25 cellular contexts compared by ENCODE assay signal in the genomic region with DNA sequence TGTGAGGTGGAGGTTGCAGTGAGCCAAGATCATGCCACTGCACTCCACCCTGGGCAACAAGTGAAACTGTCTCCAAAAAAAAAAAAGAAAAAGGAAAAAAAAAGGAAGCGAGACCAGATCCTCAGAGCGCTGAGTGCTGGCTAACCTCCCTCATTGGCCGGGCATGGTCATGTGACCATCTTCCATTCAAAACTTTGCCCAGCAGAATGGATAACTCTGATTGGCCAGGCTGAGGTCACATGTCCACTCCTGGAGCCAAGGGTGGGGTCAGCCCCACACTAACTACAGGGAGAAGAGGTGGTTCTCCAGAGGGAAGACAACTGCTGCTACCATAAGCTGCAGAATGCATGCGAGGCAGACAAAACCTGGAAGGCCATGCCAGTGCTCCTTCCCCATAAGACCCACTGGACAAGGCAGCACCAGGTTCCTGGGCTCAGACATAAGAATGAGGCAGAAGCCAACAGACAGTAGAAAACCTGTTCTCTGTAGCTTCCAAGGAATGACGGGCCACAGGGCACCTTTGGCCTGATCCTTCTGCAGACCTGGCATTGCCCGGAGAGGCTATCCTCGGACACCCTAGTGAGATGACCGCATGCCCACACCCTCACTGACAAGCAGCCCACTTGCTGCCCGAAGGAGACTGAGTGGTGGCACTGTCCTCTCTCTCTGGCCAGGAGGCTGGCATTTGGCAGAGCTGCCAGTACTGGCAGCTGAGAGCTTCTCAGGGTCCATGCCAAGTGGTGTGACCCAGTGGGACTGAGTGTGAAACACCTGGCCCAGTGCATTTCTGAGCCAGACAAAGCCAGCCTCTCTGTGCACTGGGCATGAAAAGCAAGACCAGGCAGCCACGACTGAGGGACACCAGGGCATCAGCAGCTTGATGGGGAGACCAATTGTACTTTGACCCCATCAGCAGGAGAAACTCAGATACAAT.
A peak's percentile ranks its signal among the peaks of the same experiment; 100 is the strongest.
DNase-seq lines count a peak whose midpoint lies in the region; ATAC-seq and TF ChIP-seq lines count a peak whose summit lies in the region.
"Had no signal": no experiment of that assay in that cellular context is flagged by ENCODE, and none has a peak within 500 bp of the region (broad histone marks: within the 10 kb centered on the region; RNA-seq: fewer than 3 reads in every experiment).

No MANE protein-coding gene starts in this region.

- CTCF ChIA-PET in WTC11 (lab: Charles Lee) = no interaction called here

- H3K27ac Mint-ChIP-seq in WTC11 = no peak overlapping the region
- H3K27ac Mint-ChIP-seq: activated CD4-positive, alpha-beta memory T cell treated with anti-CD3 and anti-CD28 coated beads, Interleukin-2, amount 10 ng/mL, durations not matched to agents 7 days and 5 days; activated naive CD4-positive, alpha-beta T cell treated with anti-CD3 and anti-CD28 coated beads, Interleukin-2, amount 50 U/mL, for 24 hours; endodermal cell had no signal

- TF ChIP-seq EP300 in esophagus muscularis mucosa (IDR thresholded peaks at IDR 0.05) = no peak

- no peak for ATAC-seq in WTC11
- no peak for ATAC-seq in sciatic nerve
- ATAC-seq: lower lobe of right lung had no signal

- no peaks in the 10 kb centered on the region for H3K4me1 ChIP-seq in esophagus muscularis mucosa
- H3K4me1 ChIP-seq: ascending aorta, lower lobe of right lung, sigmoid colon, transverse colon had no signal

- TF ChIP-seq POLR2A in NB4 (IDR thresholded peaks at IDR 0.05; ENCODE audit: extremely low read depth, insufficient read length) (no peak), esophagus muscularis mucosa (IDR thresholded peaks at IDR 0.05; ENCODE audit: low read depth) (no peak)

- no peaks in the 10 kb centered on the region for H3K36me3 Mint-ChIP-seq in WTC11
- H3K36me3 Mint-ChIP-seq: activated naive CD4-positive, alpha-beta T cell treated with anti-CD3 and anti-CD28 coated beads, Interleukin-2, amount 50 U/mL, for 24 hours; naive B cell had no signal

- H3K9me3 Mint-ChIP-seq in WTC11 = peaks cover 7% of the 10 kb centered on the region; the same call in 1 of the 2 replicates
- H3K9me3 Mint-ChIP-seq: activated CD4-positive, alpha-beta memory T cell treated with anti-CD3 and anti-CD28 coated beads, Interleukin-2, amount 10 ng/mL, durations not matched to agents 7 days and 5 days; activated naive CD4-positive, alpha-beta T cell treated with anti-CD3 and anti-CD28 coated beads, Interleukin-2, amount 50 U/mL, for 24 hours; endodermal cell had no signal

- POLR2A ChIA-PET in WTC11 (lab: Charles Lee) = no interaction called here

- no peaks in the 10 kb centered on the region for H3K27me3 ChIP-seq in esophagus muscularis mucosa
- H3K27me3 ChIP-seq: ascending aorta, sigmoid colon, transverse colon had no signal

- H3K4me3 Mint-ChIP-seq in WTC11 = no peak overlapping the region
- H3K4me3 Mint-ChIP-seq: activated CD4-positive, alpha-beta memory T cell treated with anti-CD3 and anti-CD28 coated beads, Interleukin-2, amount 10 ng/mL, durations not matched to agents 7 days and 5 days; activated naive CD4-positive, alpha-beta T cell treated with anti-CD3 and anti-CD28 coated beads, Interleukin-2, amount 50 U/mL, for 24 hours; endodermal cell had no signal

- DNase-seq in Caki2 (ENCODE audit: low read depth) = peak; percentile 6
- peak; percentile 19 for DNase-seq in NB4 (ENCODE audit: low read depth)
- no peak for DNase-seq in WTC11 (ENCODE audit: low spot score)
- peak; percentile 14 for DNase-seq in medulla oblongata (ENCODE audit: extremely low spot score)
- DNase-seq in esophagus muscularis mucosa (ENCODE audit: extremely low spot score) = no peak
- no peak for DNase-seq in sciatic nerve (ENCODE audit: low spot score)
- DNase-seq in activated CD4-positive, alpha-beta T cell treated with anti-CD3 and anti-CD28 coated beads for 48 hours = no peak
- no peak for DNase-seq in DMS53 (lab: John Stamatoyannopoulos, UW)
- DNase-seq: activated CD4-positive, alpha-beta memory T cell treated with anti-CD3 and anti-CD28 coated beads, Interleukin-2, amount 10 ng/mL, durations not matched to agents 7 days and 5 days; activated T-cell treated with anti-CD3 and anti-CD28 coated beads, Interleukin-2, amount 50 U/mL, for 1 hour; endodermal cell; glutamatergic neuron; H7; lower lobe of right lung; naive B cell; NCI-H1694 treated with DMSO at 0.1 percent for 48 hours; NCI-H226; RPMI8226; sigmoid colon; stimulated activated naive CD8-positive, alpha-beta T cell treated with anti-CD3 and anti-CD28 coated beads, Interleukin-15, Interleukin-2, amounts not matched to agents 100 U/mL and 50 U/mL, for 24 hours; T-helper 1 cell; transverse colon had no signal

- intact Hi-C loops in esophagus muscularis mucosa (cut with DNase I) = no loop called here
- intact Hi-C loops in sciatic nerve (cut with DNase I) = no loop called here

- no peaks in the 10 kb centered on the region for H3K4me1 Mint-ChIP-seq in WTC11
- H3K4me1 Mint-ChIP-seq: activated CD4-positive, alpha-beta memory T cell treated with anti-CD3 and anti-CD28 coated beads, Interleukin-2, amount 10 ng/mL, durations not matched to agents 7 days and 5 days; activated naive CD4-positive, alpha-beta T cell treated with anti-CD3 and anti-CD28 coated beads, Interleukin-2, amount 50 U/mL, for 24 hours had no signal

- H3K36me3 ChIP-seq in esophagus muscularis mucosa = no peaks in the 10 kb centered on the region
- H3K36me3 ChIP-seq: ascending aorta, lower lobe of right lung, sigmoid colon, transverse colon had no signal

- H3K9me3 ChIP-seq in esophagus muscularis mucosa = no peaks in the 10 kb centered on the region
- H3K9me3 ChIP-seq: ascending aorta, lower lobe of right lung, sigmoid colon, transverse colon had no signal

- TF ChIP-seq CTCF in NB4 (IDR thresholded peaks at IDR 0.05; ENCODE audit: low read depth, low read length) (no peak), WTC11 (IDR thresholded peaks at IDR 0.05) (no peak), esophagus muscularis mucosa (IDR thresholded peaks at IDR 0.05) (no peak)

- in situ Hi-C loops in Caki2 (cut with HindIII; ENCODE audit: low pct_unique_long_range_greater_than_20kb, low sequenced_read_pairs) = no loop called here

- H3K27ac ChIP-seq in esophagus muscularis mucosa (replicated peaks in 1 of 4) = no peak overlapping the region
- H3K27ac ChIP-seq: ascending aorta, lower lobe of right lung, sigmoid colon, transverse colon, VCaP had no signal

- peaks cover 3% of the 10 kb centered on the region; the same call in 1 of the 2 replicates for H3K27me3 Mint-ChIP-seq in WTC11 (ENCODE audit: low read depth)
- H3K27me3 Mint-ChIP-seq: activated CD4-positive, alpha-beta memory T cell treated with anti-CD3 and anti-CD28 coated beads, Interleukin-2, amount 10 ng/mL, durations not matched to agents 7 days and 5 days had no signal

- 96% methylated on average over 9 of the region's 10 CpGs for WGBS in esophagus muscularis mucosa

- H3K4me3 ChIP-seq in NB4 (ENCODE audit: low read depth, low read length) (no peak overlapping the region), esophagus muscularis mucosa (no peak overlapping the region)
- H3K4me3 ChIP-seq: ascending aorta, lower lobe of right lung, sigmoid colon, transverse colon had no signal

TF ChIP-seq in WTC11, 78 proteins besides CTCF, POLR2A, EP300 and RAD21 (continues in another document):
- TF ChIP-seq, protein P1, sequence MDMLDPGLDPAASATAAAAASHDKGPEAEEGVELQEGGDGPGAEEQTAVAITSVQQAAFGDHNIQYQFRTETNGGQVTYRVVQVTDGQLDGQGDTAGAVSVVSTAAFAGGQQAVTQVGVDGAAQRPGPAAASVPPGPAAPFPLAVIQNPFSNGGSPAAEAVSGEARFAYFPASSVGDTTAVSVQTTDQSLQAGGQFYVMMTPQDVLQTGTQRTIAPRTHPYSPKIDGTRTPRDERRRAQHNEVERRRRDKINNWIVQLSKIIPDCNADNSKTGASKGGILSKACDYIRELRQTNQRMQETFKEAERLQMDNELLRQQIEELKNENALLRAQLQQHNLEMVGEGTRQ (CRISPR knock-in tag; IDR thresholded peaks at IDR 0.05) = peak; percentile 78
- TF ChIP-seq ZNF396 (CRISPR knock-in tag; IDR thresholded peaks at IDR 0.05; ENCODE audit: borderline replicate concordance) = no peak
- TF ChIP-seq ZNF219 (CRISPR knock-in tag; IDR thresholded peaks at IDR 0.05; ENCODE audit: borderline replicate concordance) = no peak
- TF ChIP-seq MYBL2 (CRISPR knock-in tag; IDR thresholded peaks at IDR 0.05) = no peak
- TF ChIP-seq NFE2L1 (CRISPR knock-in tag; IDR thresholded peaks at IDR 0.05) = no peak
- TF ChIP-seq, protein P2, sequence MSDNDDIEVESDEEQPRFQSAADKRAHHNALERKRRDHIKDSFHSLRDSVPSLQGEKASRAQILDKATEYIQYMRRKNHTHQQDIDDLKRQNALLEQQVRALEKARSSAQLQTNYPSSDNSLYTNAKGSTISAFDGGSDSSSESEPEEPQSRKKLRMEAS (CRISPR knock-in tag; IDR thresholded peaks at IDR 0.05) = no peak
- TF ChIP-seq, protein P3, sequence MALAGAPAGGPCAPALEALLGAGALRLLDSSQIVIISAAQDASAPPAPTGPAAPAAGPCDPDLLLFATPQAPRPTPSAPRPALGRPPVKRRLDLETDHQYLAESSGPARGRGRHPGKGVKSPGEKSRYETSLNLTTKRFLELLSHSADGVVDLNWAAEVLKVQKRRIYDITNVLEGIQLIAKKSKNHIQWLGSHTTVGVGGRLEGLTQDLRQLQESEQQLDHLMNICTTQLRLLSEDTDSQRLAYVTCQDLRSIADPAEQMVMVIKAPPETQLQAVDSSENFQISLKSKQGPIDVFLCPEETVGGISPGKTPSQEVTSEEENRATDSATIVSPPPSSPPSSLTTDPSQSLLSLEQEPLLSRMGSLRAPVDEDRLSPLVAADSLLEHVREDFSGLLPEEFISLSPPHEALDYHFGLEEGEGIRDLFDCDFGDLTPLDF (CRISPR knock-in tag; IDR thresholded peaks at IDR 0.05) = no peak
- TF ChIP-seq, protein P4, sequence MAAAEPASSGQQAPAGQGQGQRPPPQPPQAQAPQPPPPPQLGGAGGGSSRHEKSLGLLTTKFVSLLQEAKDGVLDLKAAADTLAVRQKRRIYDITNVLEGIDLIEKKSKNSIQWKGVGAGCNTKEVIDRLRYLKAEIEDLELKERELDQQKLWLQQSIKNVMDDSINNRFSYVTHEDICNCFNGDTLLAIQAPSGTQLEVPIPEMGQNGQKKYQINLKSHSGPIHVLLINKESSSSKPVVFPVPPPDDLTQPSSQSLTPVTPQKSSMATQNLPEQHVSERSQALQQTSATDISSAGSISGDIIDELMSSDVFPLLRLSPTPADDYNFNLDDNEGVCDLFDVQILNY (CRISPR knock-in tag; IDR thresholded peaks at IDR 0.05) = no peak
- peak; percentile 47 for TF ChIP-seq NFYB (CRISPR knock-in tag; conservative IDR thresholded peaks at IDR 0.05; ENCODE audit: low read depth)

Comparison
In these comparisons a context has a peak if more than half of its experiments do, and no peak if none do; other contexts are left out.
1. DNase-seq: peak in Caki2 (single experiment), NB4 (single experiment) and medulla oblongata (single experiment); none in WTC11 (single experiment), esophagus muscularis mucosa (single experiment), sciatic nerve (single experiment), activated CD4-positive, alpha-beta T cell treated with anti-CD3 and anti-CD28 coated beads for 48 hours (single experiment) and DMS53 (single experiment).